Comparison of ENCODE assay signal across 8 cellular contexts in the genomic region with DNA sequence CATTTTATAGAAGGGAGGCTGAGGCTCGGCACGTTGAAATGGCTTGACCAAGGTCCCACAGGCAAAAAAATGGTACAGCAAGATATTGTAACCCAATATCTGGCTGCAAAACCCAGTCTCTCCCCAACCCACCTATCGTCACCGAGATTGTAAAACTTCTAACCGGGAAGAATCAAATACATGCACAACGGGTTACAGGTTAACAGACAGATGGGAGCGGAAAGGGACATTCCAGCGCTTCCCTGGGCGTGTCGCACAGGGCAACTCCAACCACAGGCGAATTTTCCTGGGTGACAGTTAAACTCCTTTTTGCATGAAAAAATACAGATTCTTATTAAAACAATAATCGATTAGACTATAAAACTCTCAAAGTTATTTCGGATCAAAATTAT. TPM values are rescaled to one million over a fixed set of nuclear protein-coding genes. Genes with fewer than 3 reads are reported as not detected.
DNase-seq lines count a peak whose midpoint lies in the region; ATAC-seq, FAIRE-seq and TF ChIP-seq lines count a peak whose summit lies in the region.

No MANE protein-coding gene starts in this region.

- H3K4me3 ChIP-seq in GM12875 (ENCODE audit: low read depth, low read length) (peak overlapping the region; percentile 37), H1 (ENCODE audit: extremely low read depth in 1 of 4, insufficient read depth in 2 of 4, low read depth in 3 of 4, low read length in 4 of 4) (peak overlapping the region; percentile 37 to 70 (median 59); a peak in 7 of 8 replicates)

- H2BK20ac ChIP-seq in H1 (ENCODE audit: low read length), result no peak overlapping the region

- H3K79me1 ChIP-seq in H1 (ENCODE audit: low read depth, low read length), result no peaks in the 10 kb centered on the region

- no peak for TF ChIP-seq POLR2A in H1 (IDR thresholded peaks at IDR 0.05; ENCODE audit: control extremely low read depth in 1 of 2, low read depth in 2 of 2, low read length in 2 of 2)

- H2BK5ac ChIP-seq in H1 (ENCODE audit: low read depth, low read length), result no peak overlapping the region

- no peak overlapping the region for H2AK5ac ChIP-seq in H1 (ENCODE audit: low read depth, low read length)

- H2BK12ac ChIP-seq in H1 (ENCODE audit: low read depth, low read length), result 0 out of 2 replicates have a peak overlapping the region, but pooled peaks have one; percentile 76

- peak; percentile 80 for DNase-seq in RCC 7860 (ENCODE audit: low spot score)
- no peak for DNase-seq in H1 (ENCODE audit: low read depth in 1 of 2, low spot score in 2 of 2)
- peak; percentile 61 for DNase-seq in myocyte (ENCODE audit: low read depth)
- no peak for DNase-seq in NCI-H226
- DNase-seq in hippocampal formation (lab: John Stamatoyannopoulos, UW), result no peak

- no peak overlapping the region for H2AFZ ChIP-seq in H1 (ENCODE audit: low read length)

- H3K4ac ChIP-seq in H1 (replicated peaks; ENCODE audit: insufficient read length, low read depth, low read length), result no peak overlapping the region

- H3K79me2 ChIP-seq in H1 (ENCODE audit: control insufficient read depth in 1 of 2, insufficient read depth in 2 of 2, low read length in 2 of 2), result no peaks in the 10 kb centered on the region

- CTCF ChIA-PET in H1 (lab: Charles Lee; ENCODE audit: partially characterized antibody), result interaction anchor here (1.0 to 1.4 kb wide), 3 partner anchors 11 to 59 kb away, joined by 3 read pairs; no protein-coding TSS in a partner anchor

- no peak overlapping the region for H3K23ac ChIP-seq in H1 (ENCODE audit: insufficient read length)

- FAIRE-seq in RCC 7860 (lab: Jason Lieb, UNC) (peak; percentile 86), H1 (lab: Jason Lieb, UNC) (no peak)

- peaks cover 12% of the 10 kb centered on the region for H3K23me2 ChIP-seq in H1 (ENCODE audit: low read depth, low read length)

- H3K18ac ChIP-seq in H1 (ENCODE audit: extremely low read depth, low read length), result 0 out of 2 replicates have a peak overlapping the region, but pooled peaks have one; percentile 9

- no peaks in the 10 kb centered on the region for H3K9me3 ChIP-seq in H1 (ENCODE audit: insufficient read depth in 2 of 2, low read depth in 1 of 2, low read length in 1 of 2)

- no peak overlapping the region for H3K9ac ChIP-seq in H1 (replicated peaks in 1 of 4; ENCODE audit: extremely low read depth in 1 of 4, low read depth in 3 of 4, low read length in 3 of 4)

- no peaks in the 10 kb centered on the region for H3K36me3 ChIP-seq in H1 (ENCODE audit: control insufficient read depth in 2 of 4, insufficient read depth in 4 of 4, low read length in 3 of 4)

- no peaks in the 10 kb centered on the region for H4K20me1 ChIP-seq in H1 (replicated peaks in 1 of 2; ENCODE audit: control insufficient read depth in 1 of 2, insufficient read depth in 2 of 2, low read length in 2 of 2)

- no peak overlapping the region for H4K5ac ChIP-seq in H1 (ENCODE audit: insufficient read length, low read depth, low read length)

- POLR2A ChIA-PET in H1 (lab: Charles Lee; ENCODE audit: partially characterized antibody), result interaction anchor here (1.0 to 1.2 kb wide), 4 partner anchors 10 to 59 kb away, joined by 3 to 5 read pairs (median 4); a partner anchor contains a TSS

- no peak overlapping the region for H4K91ac ChIP-seq in H1 (replicated peaks; ENCODE audit: insufficient read length, low read length)

- 4% methylated on average over 13 of the region's 13 CpGs; no CpG with 5 or more reads in 1 of the 2 experiments for WGBS in H1 (ENCODE audit: extremely low coverage in 1 of 2, insufficient coverage in 1 of 2, insufficient read length in 1 of 2, insufficient replicate concordance in 2 of 2, low coverage in 1 of 2, low lambda C conversion rate in 2 of 2, missing lambda C conversion rate in 1 of 2), 2 experiments

- no peak overlapping the region for H4K8ac ChIP-seq in H1 (ENCODE audit: extremely low read depth, insufficient read depth, low read length)

- H3K14ac ChIP-seq in H1 (ENCODE audit: insufficient read length), result no peak overlapping the region

- H2BK120ac ChIP-seq in H1 (replicated peaks; ENCODE audit: low read depth, low read length), result no peak overlapping the region

- peaks cover 6 to 12% (median 6%) of the 10 kb centered on the region in 4 experiments; a peak in 5 of 7 replicates for H3K4me1 ChIP-seq in H1 (replicated peaks in 1 of 4; ENCODE audit: control insufficient read depth in 3 of 4, insufficient read depth in 4 of 4, low read length in 3 of 4)

- no peak overlapping the region for H3K27ac ChIP-seq in H1 (ENCODE audit: low read depth, low read length)

- TF ChIP-seq CTCF in GM12875 (IDR thresholded peaks at IDR 0.05; ENCODE audit: borderline replicate concordance, insufficient read depth, low read depth, low read length), result no peak
- no peak for TF ChIP-seq CTCF in H1 (IDR thresholded peaks at IDR 0.05; ENCODE audit: control extremely low read depth in 1 of 3, insufficient read depth in 1 of 3, low read depth in 1 of 3, low read length in 3 of 3)

- peak; percentile 16 for ATAC-seq in HG02610 (IDR thresholded peaks at IDR 0.05; ENCODE audit: unreplicated experiment)
- ATAC-seq in HG03565 (IDR thresholded peaks at IDR 0.05; ENCODE audit: unreplicated experiment), result no peak

- no peak for TF ChIP-seq EP300 in H1 (IDR thresholded peaks at IDR 0.05; ENCODE audit: borderline replicate concordance in 1 of 2, low read depth in 2 of 2, low read length in 2 of 2)

- H3K4me2 ChIP-seq in H1 (ENCODE audit: insufficient read depth in 1 of 2, low read depth in 2 of 2, low read length in 2 of 2), result peak overlapping the region; percentile 82 to 84

- H3K27me3 ChIP-seq in H1 (replicated peaks in 1 of 4; ENCODE audit: control insufficient read depth in 3 of 4, extremely low read depth in 1 of 4, insufficient read depth in 3 of 4, low read length in 3 of 4), result peaks cover 0 to 22% (median 14%) of the 10 kb centered on the region in 4 experiments; a peak in 6 of 7 replicates

- no peak for TF ChIP-seq RAD21 in H1 (IDR thresholded peaks at IDR 0.05 in 1 of 2, conservative IDR thresholded peaks at IDR 0.05 in 1 of 2; ENCODE audit: low read depth in 2 of 2, low read length in 2 of 2)

- no peak overlapping the region; the same call in 1 of the 2 replicates for H2BK15ac ChIP-seq in H1 (ENCODE audit: low read length)

- no peak overlapping the region for H3K56ac ChIP-seq in H1 (replicated peaks; ENCODE audit: insufficient read length, low read depth, low read length)

TF ChIP-seq in H1, 55 proteins besides CTCF, POLR2A, EP300 and RAD21 (continues in another document):
- TF ChIP-seq SIN3A (conservative IDR thresholded peaks at IDR 0.05 in 1 of 2, IDR thresholded peaks at IDR 0.05 in 1 of 2; ENCODE audit: low read depth in 1 of 2, low read length in 2 of 2), result no peak
- no peak for TF ChIP-seq SP2 (IDR thresholded peaks at IDR 0.05; ENCODE audit: low read length)
- TF ChIP-seq NANOG (IDR thresholded peaks at IDR 0.05; ENCODE audit: insufficient read depth, low read depth, low read length, poor library complexity, severe bottlenecking), result no peak
- 0 out of 2 replicates have a peak, but pooled peaks have one; percentile 13 for TF ChIP-seq YY1 (IDR thresholded peaks at IDR 0.05; ENCODE audit: low read depth, low read length)
- no peak for TF ChIP-seq KDM1A (IDR thresholded peaks at IDR 0.05; ENCODE audit: borderline replicate concordance, low read length)
- no peak for TF ChIP-seq POLR2AphosphoS5 (IDR thresholded peaks at IDR 0.05; ENCODE audit: low read depth, low read length)
- no peak for TF ChIP-seq GABPA (IDR thresholded peaks at IDR 0.05; ENCODE audit: borderline replicate concordance, insufficient read depth, low read length)
- TF ChIP-seq TEAD4 (IDR thresholded peaks at IDR 0.05; ENCODE audit: low read depth, low read length), result peak; percentile 82
- TF ChIP-seq, protein P1, sequence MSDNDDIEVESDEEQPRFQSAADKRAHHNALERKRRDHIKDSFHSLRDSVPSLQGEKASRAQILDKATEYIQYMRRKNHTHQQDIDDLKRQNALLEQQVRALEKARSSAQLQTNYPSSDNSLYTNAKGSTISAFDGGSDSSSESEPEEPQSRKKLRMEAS (IDR thresholded peaks at IDR 0.05), result 0 out of 2 replicates have a peak, but pooled peaks have one; percentile 7
- no peak for TF ChIP-seq FOSL1 (IDR thresholded peaks at IDR 0.05; ENCODE audit: insufficient read depth, low read depth, low read length)
- no peak for TF ChIP-seq TCF12 (IDR thresholded peaks at IDR 0.05; ENCODE audit: low read depth, low read length)
- no peak for TF ChIP-seq JUN (IDR thresholded peaks at IDR 0.05; ENCODE audit: low read depth, low read length)
- no peak for TF ChIP-seq MAFK (IDR thresholded peaks at IDR 0.05; ENCODE audit: low read depth, low read length)
- TF ChIP-seq HDAC2 (IDR thresholded peaks at IDR 0.05; ENCODE audit: borderline replicate concordance in 1 of 2, low read depth in 2 of 2, low read length in 2 of 2), result 0 out of 4 replicates have a peak, but pooled peaks of 1 of the 2 experiments have one; percentile 16
- TF ChIP-seq RFX5 (IDR thresholded peaks at IDR 0.05; ENCODE audit: borderline replicate concordance, low read depth, low read length), result no peak
- no peak for TF ChIP-seq BRCA1 (IDR thresholded peaks at IDR 0.05; ENCODE audit: low read depth, low read length)

RNA-seq across cellular contexts. Expression of a gene that starts 31.8 kb away (rescaled TPM):
- total RNA-seq in H1 (2021; fragmentation: NEBNext Ultra II Directional; extraction: Animal tissue kit (Norgen Biotek cat#: 25700)), result 10.9 and 13.5 TPM in 2 replicates
- 4.4 and 6.6 TPM in 2 replicates for polyA plus RNA-seq in H1 (2011; rRNA removed)
- 7.0 TPM for polyA plus RNA-seq in H1 (2011; cell fraction: cytosol; rRNA removed)
- 11.3 TPM for polyA plus RNA-seq in H1 (2011; cell fraction: nucleus; rRNA removed)
- 5.0 to 9.8 TPM (median 6.1 TPM) in 4 replicates for polyA plus RNA-seq in H1 (2012, experiment 1 of 2)
- 6.6 TPM for polyA plus RNA-seq in H1 (2012, experiment 2 of 2)
- 4.8 TPM for polyA plus RNA-seq in H1 (2013, experiment 1 of 2)
- polyA plus RNA-seq in H1 (2013, experiment 2 of 2), result 5.4 TPM
- 2.9 and 5.5 TPM in 2 replicates for polyA minus RNA-seq in H1 (2011; rRNA and poly(A)+ RNA removed)
- polyA minus RNA-seq in H1 (2011; cell fraction: cytosol; rRNA and poly(A)+ RNA removed), result 7.0 TPM
- polyA minus RNA-seq in H1 (2011; cell fraction: nucleus; rRNA and poly(A)+ RNA removed), result 55.3 TPM
- 65.9 and 141 TPM in 2 replicates for total RNA-seq in myocyte
- 61.1 TPM for polyA plus RNA-seq in myocyte (2012)

Comparison
In these comparisons a context has a peak if more than half of its experiments do, and no peak if none do; other contexts are left out.
1. DNase-seq: peak in RCC 7860 (single experiment) and myocyte (single experiment); none in H1 (0 of 2), NCI-H226 (single experiment) and hippocampal formation (0 of 2).